In the genomic region with DNA sequence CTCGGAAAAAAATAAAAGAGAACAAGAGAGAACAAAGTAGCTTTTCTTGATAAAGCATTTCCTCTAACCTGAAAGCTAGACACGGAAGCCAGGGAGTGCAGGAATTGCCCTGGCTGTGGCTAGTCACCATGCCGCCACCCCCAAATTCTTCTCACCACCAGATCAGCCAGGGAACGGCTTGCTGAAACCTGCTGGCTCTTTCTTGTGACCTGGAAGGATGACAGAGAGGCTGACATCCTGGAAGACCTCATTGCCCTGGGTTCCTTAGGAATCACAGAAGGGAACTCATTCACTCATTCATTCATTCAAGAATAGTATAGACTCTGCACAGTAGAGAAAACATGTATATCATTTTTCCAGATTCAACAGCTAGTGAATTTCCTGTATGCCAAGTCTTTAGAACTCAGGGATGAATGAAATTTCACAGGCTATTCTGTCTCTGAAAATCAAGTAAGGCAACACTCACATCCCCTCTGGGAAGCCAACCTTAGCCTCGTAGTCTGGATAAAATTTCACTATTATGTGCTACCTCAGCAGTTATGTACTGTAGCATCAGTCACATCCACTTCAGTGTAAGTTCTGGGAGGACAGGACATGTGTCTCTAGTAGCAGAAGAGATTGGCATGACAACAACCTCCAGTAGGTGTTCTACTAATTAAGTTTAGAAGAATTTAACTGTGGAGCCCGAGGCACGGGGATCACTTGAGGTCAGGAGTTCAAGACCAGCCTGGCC, we compare ENCODE assay signal across 9 cellular contexts. TPM values are rescaled to one million over a fixed set of nuclear protein-coding genes. Genes with fewer than 3 reads are reported as not detected.
DNase-seq lines count a peak whose midpoint lies in the region; ATAC-seq and TF ChIP-seq lines count a peak whose summit lies in the region.
"Had no signal": no experiment of that assay in that cellular context is flagged by ENCODE, and none has a peak within 500 bp of the region (broad histone marks: within the 10 kb centered on the region; RNA-seq: fewer than 3 reads in every experiment).

No MANE protein-coding gene starts in this region.

- no peaks in the 10 kb centered on the region for H3K27me3 Mint-ChIP-seq in Calu3 (ENCODE audit: unreplicated experiment)
- H3K27me3 Mint-ChIP-seq in effector memory CD8-positive, alpha-beta T cell, result no peaks in the 10 kb centered on the region
- H3K27me3 Mint-ChIP-seq in neural progenitor cell (ENCODE audit: insufficient read depth, low read depth), result peaks cover 2% of the 10 kb centered on the region

- WGBS in hepatocyte (ENCODE audit: low lambda C conversion rate, missing lambda C conversion rate), result 67% methylated on average over 7 of the region's 7 CpGs

- H3K79me2 ChIP-seq in hepatocyte (no peaks in the 10 kb centered on the region), neural progenitor cell (ENCODE audit: low read depth) (no peaks in the 10 kb centered on the region)

- H3K36me3 Mint-ChIP-seq in Calu3 (ENCODE audit: insufficient read depth, unreplicated experiment) (peaks cover 20% of the 10 kb centered on the region), neural progenitor cell (no peaks in the 10 kb centered on the region)
- peaks cover 3% of the 10 kb centered on the region for H3K36me3 Mint-ChIP-seq in effector memory CD8-positive, alpha-beta T cell (ENCODE audit: insufficient read depth)

- H3K36me3 ChIP-seq in hepatocyte (replicated peaks; ENCODE audit: insufficient read depth, low read depth) (no peaks in the 10 kb centered on the region), neural progenitor cell (no peaks in the 10 kb centered on the region)

- DNase-seq in Calu3, result peak; percentile 58
- DNase-seq in effector memory CD8-positive, alpha-beta T cell, result no peak
- no peak for DNase-seq in NCI-H1105 treated with DMSO at 0.1 percent for 48 hours (lab: John Stamatoyannopoulos, UW)
- DNase-seq in NK-92 (lab: John Stamatoyannopoulos, UW; ENCODE audit: unreplicated experiment), result no peak
- DNase-seq in hepatocyte (ENCODE audit: low spot score), result no peak
- no peak for DNase-seq in neural progenitor cell (ENCODE audit: low spot score)

- H2AFZ ChIP-seq in hepatocyte, result no peak overlapping the region
- H2AFZ ChIP-seq in neural progenitor cell (replicated peaks), result no peak overlapping the region

- intact Hi-C loops in Calu3 (cut with micrococcal nuclease; ENCODE audit: unreplicated experiment), result loop anchor here (1.0 to 2.0 kb wide), 2 partner anchors 26 to 42 kb away; no protein-coding TSS in a partner anchor

- no peaks in the 10 kb centered on the region for H3K9me3 Mint-ChIP-seq in Calu3 (ENCODE audit: low read depth, unreplicated experiment)
- peaks cover 4 to 5% of the 10 kb centered on the region in 2 donors for H3K9me3 Mint-ChIP-seq in effector memory CD8-positive, alpha-beta T cell
- no peaks in the 10 kb centered on the region for H3K9me3 Mint-ChIP-seq in neural progenitor cell
- H3K9me3 Mint-ChIP-seq: neural crest cell had no signal

- H3K27me3 ChIP-seq in hepatocyte (no peaks in the 10 kb centered on the region), neural progenitor cell (no peaks in the 10 kb centered on the region)

- TF ChIP-seq CTCF in Calu3 (IDR thresholded peaks at IDR 0.05; ENCODE audit: unreplicated experiment) (no peak), hepatocyte (IDR thresholded peaks at IDR 0.05; ENCODE audit: poor library complexity) (no peak), neural progenitor cell (IDR thresholded peaks at IDR 0.05) (no peak)

- H3K9ac ChIP-seq in neural progenitor cell, result no peak overlapping the region

- H3K4me3 ChIP-seq in hepatocyte (no peak overlapping the region), neural progenitor cell (no peak overlapping the region)

- H4K20me1 ChIP-seq in hepatocyte (ENCODE audit: insufficient read depth, poor library complexity, severe bottlenecking) (no peaks in the 10 kb centered on the region), neural progenitor cell (ENCODE audit: low read depth) (no peaks in the 10 kb centered on the region)

- H3K9me3 ChIP-seq in hepatocyte (ENCODE audit: low read depth) (no peaks in the 10 kb centered on the region), neural progenitor cell (ENCODE audit: low read depth) (no peaks in the 10 kb centered on the region)

- H3K4me1 ChIP-seq in hepatocyte (ENCODE audit: insufficient read depth), result no peaks in the 10 kb centered on the region
- H3K4me1 ChIP-seq in neural progenitor cell, result no peaks in the 10 kb centered on the region

- no peak overlapping the region for H3K27ac ChIP-seq in hepatocyte
- H3K27ac ChIP-seq in neural progenitor cell, result no peak overlapping the region

- H3K4me2 ChIP-seq in hepatocyte (no peak overlapping the region), neural progenitor cell (no peak overlapping the region)

- H3K4me3 Mint-ChIP-seq in Calu3 (ENCODE audit: low read depth, unreplicated experiment) (peak overlapping the region; percentile 52), neural progenitor cell (no peak overlapping the region)
- H3K4me3 Mint-ChIP-seq in effector memory CD8-positive, alpha-beta T cell, result peak overlapping the region; percentile 63 to 72
- H3K4me3 Mint-ChIP-seq: neural crest cell had no signal

- CTCF ChIA-PET in Calu3 (lab: Charles Lee), result interaction anchor here (0.7 to 1.0 kb wide), 6 partner anchors 8 to 1625 kb away, joined by 3 to 6 read pairs (median 4); no protein-coding TSS in a partner anchor

- BruUV-seq in Calu3 (replicated peaks; lab: Mats Ljungman, UMichigan), result no TSS peak

- H3K9me2 ChIP-seq in hepatocyte (replicated peaks; ENCODE audit: insufficient read depth), result no peaks in the 10 kb centered on the region

- peak; percentile 15 for ATAC-seq in GM21447 (IDR thresholded peaks at IDR 0.05; ENCODE audit: unreplicated experiment)
- ATAC-seq in HG03571 (IDR thresholded peaks at IDR 0.05; ENCODE audit: unreplicated experiment), result peak; percentile 18
- ATAC-seq in effector memory CD8-positive, alpha-beta T cell (replicated peaks), result no peak

- H3K27ac Mint-ChIP-seq in Calu3 (ENCODE audit: unreplicated experiment), result peak overlapping the region; percentile 80
- peak overlapping the region; percentile 86 to 95 for H3K27ac Mint-ChIP-seq in effector memory CD8-positive, alpha-beta T cell
- no peak overlapping the region for H3K27ac Mint-ChIP-seq in neural progenitor cell

- H3F3A ChIP-seq in neural progenitor cell (ENCODE audit: low read depth), result no peaks in the 10 kb centered on the region

- H3K4me1 Mint-ChIP-seq in Calu3 (ENCODE audit: low read depth, unreplicated experiment) (peaks cover 63% of the 10 kb centered on the region), neural progenitor cell (no peaks in the 10 kb centered on the region)
- peaks cover 13 to 17% of the 10 kb centered on the region in 2 donors for H3K4me1 Mint-ChIP-seq in effector memory CD8-positive, alpha-beta T cell (ENCODE audit: low read depth in 2 of 2)

RNA-seq across cellular contexts. Expression of gene HS3ST1, which starts 42.2 kb away (rescaled TPM):
- total RNA-seq in Calu3 (2022) (80.8 and 86.7 TPM in 2 replicates), hepatocyte (1.5 and 1.7 TPM in 2 replicates), neural progenitor cell (ENCODE audit: low replicate concordance) (not detected in 2 replicates)
- polyA plus RNA-seq in hepatocyte, result 6.9 and 7.4 TPM in 2 replicates

Comparison
In these comparisons a context has a peak if more than half of its experiments do, and no peak if none do; other contexts are left out.
1. RNA of gene HS3ST1, which starts 42.2 kb away (total RNA-seq): 80.8 to 86.7 TPM in Calu3; 1.5 to 1.7 TPM in hepatocyte and not detected in neural progenitor cell; every median in the first group is over 10 times any median in the second.